ENCODE assay signal across 15 cellular contexts in genomic region chr1:3657578-3658230, GRCh38. TPM values are rescaled to one million over a fixed set of nuclear protein-coding genes. Genes with fewer than 3 reads are reported as not detected.
DNase-seq lines count a peak whose midpoint lies in the region; ATAC-seq, FAIRE-seq and TF ChIP-seq lines count a peak whose summit lies in the region.
"Had no signal": no experiment of that assay in that cellular context is flagged by ENCODE, and none has a peak within 500 bp of the region (broad histone marks: within the 10 kb centered on the region; RNA-seq: fewer than 3 reads in every experiment).

No MANE protein-coding gene starts in this region.

- no peaks in the 10 kb centered on the region for H3K9me1 ChIP-seq in K562 (ENCODE audit: control insufficient read depth, insufficient read depth, low read length)

- ATAC-seq in K562 (peak; percentile 12; the same call in 2 of the 3 replicates), HG02763 (IDR thresholded peaks at IDR 0.05; ENCODE audit: unreplicated experiment) (no peak)
- ATAC-seq in activated CD8-positive, alpha-beta T cell treated with anti-CD3 and anti-CD28 coated beads, Interleukin-2, amount 10 ng/mL, durations not matched to agents 7 days and 5 days: no peak
- ATAC-seq: A549 had no signal

- no peak overlapping the region for H3K27ac ChIP-seq in right atrium auricular region
- no peak overlapping the region for H3K27ac ChIP-seq in K562 (ENCODE audit: extremely low read depth, low read depth, low read length)
- H3K27ac ChIP-seq in neural progenitor cell: no peak overlapping the region
- H3K27ac ChIP-seq in prostate gland: no peak overlapping the region
- H3K27ac ChIP-seq: A549 had no signal

- TF ChIP-seq POLR2A in K562 (conservative IDR thresholded peaks at IDR 0.05): no peak
- TF ChIP-seq POLR2A in prostate gland (IDR thresholded peaks at IDR 0.05): no peak

- BruUV-seq in K562 (replicated peaks; lab: Mats Ljungman, UMichigan): no TSS peak

- intact Hi-C loops in cardiac septum (cut with DNase I) (no loop called here), K562 (cut with micrococcal nuclease) (no loop called here), prostate gland (cut with DNase I) (no loop called here)

- H3K27me3 Mint-ChIP-seq in neural progenitor cell (ENCODE audit: insufficient read depth, low read depth): peaks cover 45% of the 10 kb centered on the region
- peaks cover 28% of the 10 kb centered on the region for H3K27me3 Mint-ChIP-seq in activated CD8-positive, alpha-beta T cell treated with anti-CD3 and anti-CD28 coated beads, Interleukin-2, amount 10 ng/mL, durations not matched to agents 7 days and 5 days (ENCODE audit: low read depth)

- WGBS in K562 (ENCODE audit: insufficient coverage, low coverage, missing lambda C conversion rate): 23% methylated on average over 26 of the region's 26 CpGs
- WGBS in prostate gland: 82% methylated on average over 26 of the region's 26 CpGs

- H3K9ac ChIP-seq in K562 (ENCODE audit: insufficient read depth in 1 of 2, low read depth in 2 of 2, low read length in 2 of 2) (no peak overlapping the region; a peak in 1 of 4 replicates), neural progenitor cell (no peak overlapping the region)

- in situ Hi-C loops in K562 (cut with MboI): no loop called here

- CTCF ChIA-PET in K562 (lab: Yijun Ruan, JAX; ENCODE audit: low intra/inter-chr PET ratio): no interaction called here
- CTCF ChIA-PET in activated CD8-positive, alpha-beta T cell treated with anti-CD3 and anti-CD28 coated beads, Interleukin-2, amount 10 ng/mL, durations not matched to agents 7 days and 5 days (lab: Charles Lee): interaction anchor here (1.0 kb wide), 1 partner anchor 39 kb away, joined by 4 read pairs; no protein-coding TSS in a partner anchor

- H3K27ac Mint-ChIP-seq in neural progenitor cell: no peak overlapping the region
- H3K27ac Mint-ChIP-seq in activated CD8-positive, alpha-beta T cell treated with anti-CD3 and anti-CD28 coated beads, Interleukin-2, amount 10 ng/mL, durations not matched to agents 7 days and 5 days: no peak overlapping the region
- H3K27ac Mint-ChIP-seq: CD14-positive monocyte had no signal

- peaks cover 3% of the 10 kb centered on the region for H4K20me1 ChIP-seq in K562 (replicated peaks; ENCODE audit: control insufficient read depth, insufficient read depth, low read length)
- peaks cover 12% of the 10 kb centered on the region for H4K20me1 ChIP-seq in neural progenitor cell (ENCODE audit: low read depth)

- no peaks in the 10 kb centered on the region for H3K9me3 Mint-ChIP-seq in neural progenitor cell
- H3K9me3 Mint-ChIP-seq in activated CD8-positive, alpha-beta T cell treated with anti-CD3 and anti-CD28 coated beads, Interleukin-2, amount 10 ng/mL, durations not matched to agents 7 days and 5 days (ENCODE audit: insufficient read depth): no peaks in the 10 kb centered on the region

- no peaks in the 10 kb centered on the region for H3K36me3 Mint-ChIP-seq in neural progenitor cell
- H3K36me3 Mint-ChIP-seq in activated CD8-positive, alpha-beta T cell treated with anti-CD3 and anti-CD28 coated beads, Interleukin-2, amount 10 ng/mL, durations not matched to agents 7 days and 5 days (ENCODE audit: low read depth): no peaks in the 10 kb centered on the region
- H3K36me3 Mint-ChIP-seq: CD14-positive monocyte had no signal

- H3K9me3 ChIP-seq in right atrium auricular region (no peaks in the 10 kb centered on the region), K562 (replicated peaks; ENCODE audit: control insufficient read depth, insufficient read depth, low read depth, low read length) (no peaks in the 10 kb centered on the region), neural progenitor cell (ENCODE audit: low read depth) (no peaks in the 10 kb centered on the region), prostate gland (no peaks in the 10 kb centered on the region)
- H3K9me3 ChIP-seq: A549, Caco-2 had no signal

- H3K4me1 ChIP-seq in right atrium auricular region (peaks cover 0 to 3% of the 10 kb centered on the region in 2 donors), K562 (replicated peaks in 1 of 2; ENCODE audit: control insufficient read depth in 2 of 2, insufficient read depth in 2 of 2, low read length in 2 of 2) (peaks cover 5 to 11% of the 10 kb centered on the region in 2 experiments), neural progenitor cell (peaks cover 4% of the 10 kb centered on the region), prostate gland (replicated peaks) (no peaks in the 10 kb centered on the region)
- H3K4me1 ChIP-seq: A549 had no signal

- H3K36me3 ChIP-seq in right atrium auricular region (no peaks in the 10 kb centered on the region), K562 (ENCODE audit: control insufficient read depth, insufficient read depth, low read length) (no peaks in the 10 kb centered on the region), neural progenitor cell (no peaks in the 10 kb centered on the region), prostate gland (no peaks in the 10 kb centered on the region)

- H3K4me1 Mint-ChIP-seq in neural progenitor cell: peaks cover 7% of the 10 kb centered on the region
- peaks cover 12% of the 10 kb centered on the region for H3K4me1 Mint-ChIP-seq in activated CD8-positive, alpha-beta T cell treated with anti-CD3 and anti-CD28 coated beads, Interleukin-2, amount 10 ng/mL, durations not matched to agents 7 days and 5 days (ENCODE audit: low read depth)

- H3K79me2 ChIP-seq in K562 (ENCODE audit: control insufficient read depth, insufficient read depth, low read length) (no peaks in the 10 kb centered on the region), neural progenitor cell (ENCODE audit: low read depth) (no peaks in the 10 kb centered on the region)

- no peak overlapping the region for H2AFZ ChIP-seq in K562 (ENCODE audit: low read depth, low read length)
- H2AFZ ChIP-seq in neural progenitor cell (replicated peaks): peak overlapping the region; percentile 63

- DNase-seq in cardiac septum (ENCODE audit: low spot score) (peak; percentile 53), right atrium auricular region (ENCODE audit: low spot score) (no peak), K562 (ENCODE audit: extremely low read depth in 1 of 4, low spot score in 3 of 4) (no peak), neural progenitor cell (ENCODE audit: low spot score) (no peak), prostate gland (ENCODE audit: low spot score) (no peak), glomerular visceral epithelial cell (ENCODE audit: extremely low spot score) (no peak)
- no peak for DNase-seq in activated CD8-positive, alpha-beta T cell treated with anti-CD3 and anti-CD28 coated beads, Interleukin-2, amount 10 ng/mL, durations not matched to agents 7 days and 5 days
- DNase-seq: Caco-2, DMS53, KG1, NCI-H1048, NCI-H345 had no signal

- H3K4me3 ChIP-seq in right atrium auricular region (no peak overlapping the region), K562 (no peak overlapping the region), neural progenitor cell (no peak overlapping the region), prostate gland (no peak overlapping the region)
- H3K4me3 ChIP-seq: A549 had no signal

- POLR2A ChIA-PET in K562 (lab: Yijun Ruan, JAX): interaction anchor here (0.6 kb wide), 1 partner anchor 189 kb away, joined by 3 read pairs; no protein-coding TSS in a partner anchor
- POLR2A ChIA-PET in activated CD8-positive, alpha-beta T cell treated with anti-CD3 and anti-CD28 coated beads, Interleukin-2, amount 10 ng/mL, durations not matched to agents 7 days and 5 days (lab: Charles Lee): no interaction called here

- no peak for TF ChIP-seq RAD21 in K562 (CRISPR knock-in tag; conservative IDR thresholded peaks at IDR 0.05 in 1 of 2, IDR thresholded peaks at IDR 0.05 in 1 of 2)

- H3K4me3 Mint-ChIP-seq in neural progenitor cell: no peak overlapping the region
- H3K4me3 Mint-ChIP-seq in activated CD8-positive, alpha-beta T cell treated with anti-CD3 and anti-CD28 coated beads, Interleukin-2, amount 10 ng/mL, durations not matched to agents 7 days and 5 days: no peak overlapping the region

- no peak for FAIRE-seq in K562 (lab: Jason Lieb, UNC)
- FAIRE-seq: A549 had no signal

- TF ChIP-seq CTCF in right atrium auricular region (IDR thresholded peaks at IDR 0.05) (no peak), K562 (IDR thresholded peaks at IDR 0.05 in 2 of 3, conservative IDR thresholded peaks at IDR 0.05 in 1 of 3; ENCODE audit: insufficient read depth in 2 of 3, low read depth in 1 of 3, low read length in 3 of 3) (no peak), neural progenitor cell (IDR thresholded peaks at IDR 0.05) (no peak), prostate gland (IDR thresholded peaks at IDR 0.05) (no peak)

- no peak overlapping the region for H3K4me2 ChIP-seq in K562 (ENCODE audit: insufficient read depth, low read length)
- no peak overlapping the region for H3K4me2 ChIP-seq in neural progenitor cell
- H3K4me2 ChIP-seq: A549 had no signal

- peaks cover 7% of the 10 kb centered on the region for H3F3A ChIP-seq in neural progenitor cell (ENCODE audit: low read depth)

- TF ChIP-seq EP300 in K562 (IDR thresholded peaks at IDR 0.05; ENCODE audit: low read length): no peak

- H3K27me3 ChIP-seq in right atrium auricular region: no peaks in the 10 kb centered on the region
- peaks cover 56 to 67% of the 10 kb centered on the region in 2 experiments for H3K27me3 ChIP-seq in K562 (ENCODE audit: control insufficient read depth in 2 of 2, insufficient read depth in 2 of 2, low read length in 2 of 2)
- peaks cover 93% of the 10 kb centered on the region for H3K27me3 ChIP-seq in neural progenitor cell
- H3K27me3 ChIP-seq in prostate gland (replicated peaks; ENCODE audit: insufficient read depth): no peaks in the 10 kb centered on the region

RNA-seq across cellular contexts. Expression of gene TP73, which starts 5.4 kb away (rescaled TPM):
- 0.30 TPM for total RNA-seq in cardiac septum
- under 1 TPM in 1 of 2 donors, not detected in 1; 0.16 TPM for total RNA-seq in right atrium auricular region
- 4.9 and 25.6 TPM in 2 replicates for total RNA-seq in K562 (2011; cell fraction: chromatin; rRNA removed; ENCODE audit: low replicate concordance)
- total RNA-seq in K562 (2011; cell fraction: nucleolus; rRNA removed): 10.5 and 13.5 TPM in 2 replicates
- 6.2 and 6.6 TPM in 2 replicates for total RNA-seq in K562 (2011; cell fraction: nucleoplasm; rRNA removed)
- 0.49 and 0.50 TPM in 2 replicates for total RNA-seq in K562 (2014; rRNA removed)
- total RNA-seq in K562 (2014; rRNA removed; fragmentation: Illumina TruSeq; extraction: Trizol): 0.07 and 0.10 TPM in 2 replicates
- 0.40 and 0.41 TPM in 2 replicates for total RNA-seq in K562 (2015; rRNA removed; fragmentation: Illumina TruSeq; extraction: Trizol)
- 1.3 and 1.6 TPM in 2 replicates for total RNA-seq in K562 (2021)
- polyA plus RNA-seq in K562 (2011; rRNA removed): 0.72 and 1.1 TPM in 2 replicates
- 0.46 and 1.4 TPM in 2 replicates for polyA plus RNA-seq in K562 (2011; cell fraction: cytosol; rRNA removed)
- polyA plus RNA-seq in K562 (2011; cell fraction: nucleus; rRNA removed): 5.8 and 13.3 TPM in 2 replicates
- 0.87 and 0.90 TPM in 2 replicates for polyA plus RNA-seq in K562 (2012)
- 0.12 and 0.73 TPM in 2 replicates for polyA plus RNA-seq in K562 (2014; fragmentation: Illumina TruSeq; extraction: Trizol)
- not detected for polyA plus RNA-seq in K562 (2014; fragmentation: Nextera tagmentation; extraction: Ambion mirVana)
- 0.38 and 1.1 TPM in 2 replicates for polyA plus RNA-seq in K562 (2014; rRNA removed)
- polyA minus RNA-seq in K562 (2011; rRNA and poly(A)+ RNA removed): 0.78 and 2.1 TPM in 2 replicates
- polyA minus RNA-seq in K562 (2011; cell fraction: cytosol; rRNA and poly(A)+ RNA removed): 1.8 and 2.2 TPM in 2 replicates
- 5.8 and 11.8 TPM in 2 replicates for polyA minus RNA-seq in K562 (2011; cell fraction: nucleus; rRNA and poly(A)+ RNA removed)
- 0.31 TPM in 1 of 2 replicates, not detected in the other for total RNA-seq in neural progenitor cell (ENCODE audit: low replicate concordance)
- 1 to 10 TPM; 1.3 to 1.4 TPM for total RNA-seq in activated CD8-positive, alpha-beta T cell treated with anti-CD3 and anti-CD28 coated beads, Interleukin-2, amount 10 ng/mL, durations not matched to agents 7 days and 5 days
- 10 to 100 TPM in 1 of 2 donors, 1 to 10 TPM in 1; 5.1 to 15.1 TPM for total RNA-seq in prostate gland

RNA-seq across cellular contexts. Expression of gene WRAP73, which starts 7.8 kb away (rescaled TPM):
- total RNA-seq in cardiac septum (14.3 TPM), right atrium auricular region (10 to 100 TPM in 1 of 2 donors, 1 to 10 TPM in 1; 6.8 to 11.4 TPM), K562 (2014; rRNA removed) (30.1 and 39.3 TPM in 2 replicates), K562 (2014; rRNA removed; fragmentation: Illumina TruSeq; extraction: Trizol) (11.0 and 14.7 TPM in 2 replicates), K562 (2015; rRNA removed; fragmentation: Illumina TruSeq; extraction: Trizol) (21.3 and 22.1 TPM in 2 replicates), K562 (2021) (30.9 and 34.7 TPM in 2 replicates), neural progenitor cell (ENCODE audit: low replicate concordance) (12.0 and 18.8 TPM in 2 replicates), prostate gland (10 to 100 TPM; 22.3 to 39.5 TPM)
- total RNA-seq in K562 (2011; cell fraction: chromatin; rRNA removed; ENCODE audit: low replicate concordance): 77.5 and 153 TPM in 2 replicates
- total RNA-seq in K562 (2011; cell fraction: nucleolus; rRNA removed): 74.2 and 75.4 TPM in 2 replicates
- total RNA-seq in K562 (2011; cell fraction: nucleoplasm; rRNA removed): 71.3 and 71.5 TPM in 2 replicates
- polyA plus RNA-seq in K562 (2011; rRNA removed) (47.1 and 54.8 TPM in 2 replicates), K562 (2014; fragmentation: Illumina TruSeq; extraction: Trizol) (32.5 and 40.4 TPM in 2 replicates), K562 (2014; fragmentation: Nextera tagmentation; extraction: Ambion mirVana) (1 to 10 TPM; 4.3 to 4.7 TPM), K562 (2014; rRNA removed) (51.8 and 55.9 TPM in 2 replicates)
- 66.9 and 81.5 TPM in 2 replicates for polyA plus RNA-seq in K562 (2011; cell fraction: cytosol; rRNA removed)
- 139 and 154 TPM in 2 replicates for polyA plus RNA-seq in K562 (2011; cell fraction: nucleus; rRNA removed)
- polyA plus RNA-seq in K562 (2012): 30.5 and 35.0 TPM in 2 replicates
- polyA minus RNA-seq in K562 (2011; rRNA and poly(A)+ RNA removed): 14.7 and 17.8 TPM in 2 replicates
- 18.6 and 19.5 TPM in 2 replicates for polyA minus RNA-seq in K562 (2011; cell fraction: cytosol; rRNA and poly(A)+ RNA removed)
- 38.8 and 57.4 TPM in 2 replicates for polyA minus RNA-seq in K562 (2011; cell fraction: nucleus; rRNA and poly(A)+ RNA removed)
- 10 to 100 TPM; 33.1 to 36.7 TPM for total RNA-seq in activated CD8-positive, alpha-beta T cell treated with anti-CD3 and anti-CD28 coated beads, Interleukin-2, amount 10 ng/mL, durations not matched to agents 7 days and 5 days

RNA-seq across cellular contexts. Expression of gene TPRG1L, which starts 32.9 kb away (rescaled TPM):
- total RNA-seq in cardiac septum (44.3 TPM), right atrium auricular region (10 to 100 TPM; 30.0 to 33.3 TPM), K562 (2014; rRNA removed) (4.6 and 5.1 TPM in 2 replicates), K562 (2014; rRNA removed; fragmentation: Illumina TruSeq; extraction: Trizol) (5.0 and 5.2 TPM in 2 replicates), K562 (2015; rRNA removed; fragmentation: Illumina TruSeq; extraction: Trizol) (5.7 and 6.2 TPM in 2 replicates), K562 (2021) (8.4 and 8.9 TPM in 2 replicates), neural progenitor cell (ENCODE audit: low replicate concordance) (10.6 and 11.5 TPM in 2 replicates), prostate gland (10 to 100 TPM; 26.4 to 35.0 TPM)
- total RNA-seq in K562 (2011; cell fraction: chromatin; rRNA removed; ENCODE audit: low replicate concordance): 5.9 and 9.5 TPM in 2 replicates
- total RNA-seq in K562 (2011; cell fraction: nucleolus; rRNA removed): 7.4 and 8.7 TPM in 2 replicates
- 7.7 and 9.1 TPM in 2 replicates for total RNA-seq in K562 (2011; cell fraction: nucleoplasm; rRNA removed)
- polyA plus RNA-seq in K562 (2011; rRNA removed) (9.9 and 11.0 TPM in 2 replicates), K562 (2014; fragmentation: Illumina TruSeq; extraction: Trizol) (9.7 and 10.0 TPM in 2 replicates), K562 (2014; fragmentation: Nextera tagmentation; extraction: Ambion mirVana) (1 to 10 TPM; 1.6 to 1.9 TPM), K562 (2014; rRNA removed) (6.8 and 7.1 TPM in 2 replicates)
- 10.9 and 11.7 TPM in 2 replicates for polyA plus RNA-seq in K562 (2011; cell fraction: cytosol; rRNA removed)
- polyA plus RNA-seq in K562 (2011; cell fraction: nucleus; rRNA removed): 6.1 and 6.5 TPM in 2 replicates
- 9.3 and 18.8 TPM in 2 replicates for polyA plus RNA-seq in K562 (2012)
- polyA minus RNA-seq in K562 (2011; rRNA and poly(A)+ RNA removed): 5.7 and 7.5 TPM in 2 replicates
- 5.6 and 7.6 TPM in 2 replicates for polyA minus RNA-seq in K562 (2011; cell fraction: cytosol; rRNA and poly(A)+ RNA removed)
- 2.2 and 3.7 TPM in 2 replicates for polyA minus RNA-seq in K562 (2011; cell fraction: nucleus; rRNA and poly(A)+ RNA removed)
- 10 to 100 TPM in 1 of 2 experiments, 1 to 10 TPM in 1; 9.9 to 10.0 TPM for total RNA-seq in activated CD8-positive, alpha-beta T cell treated with anti-CD3 and anti-CD28 coated beads, Interleukin-2, amount 10 ng/mL, durations not matched to agents 7 days and 5 days

RNA-seq across cellular contexts. Expression of gene MEGF6, which starts 46.4 kb away (rescaled TPM):
- total RNA-seq in cardiac septum (9.3 TPM), right atrium auricular region (10 to 100 TPM; 14.9 to 32.6 TPM), K562 (2014; rRNA removed) (0.04 and 0.32 TPM in 2 replicates), K562 (2014; rRNA removed; fragmentation: Illumina TruSeq; extraction: Trizol) (not detected in 2 replicates), K562 (2015; rRNA removed; fragmentation: Illumina TruSeq; extraction: Trizol) (0.11 and 0.14 TPM in 2 replicates), K562 (2021) (0.40 and 1.7 TPM in 2 replicates), neural progenitor cell (ENCODE audit: low replicate concordance) (1.7 and 25.6 TPM in 2 replicates), prostate gland (10 to 100 TPM; 67.3 to 82.5 TPM)
- 0.90 and 2.1 TPM in 2 replicates for total RNA-seq in K562 (2011; cell fraction: chromatin; rRNA removed; ENCODE audit: low replicate concordance)
- total RNA-seq in K562 (2011; cell fraction: nucleolus; rRNA removed): 1.6 and 1.8 TPM in 2 replicates
- total RNA-seq in K562 (2011; cell fraction: nucleoplasm; rRNA removed): 0.73 and 0.99 TPM in 2 replicates
- polyA plus RNA-seq in K562 (2011; rRNA removed) (0.03 and 0.16 TPM in 2 replicates), K562 (2014; fragmentation: Illumina TruSeq; extraction: Trizol) (0.04 and 0.24 TPM in 2 replicates), K562 (2014; fragmentation: Nextera tagmentation; extraction: Ambion mirVana) (not detected), K562 (2014; rRNA removed) (0.25 and 0.65 TPM in 2 replicates)
- 0.03 and 0.10 TPM in 2 replicates for polyA plus RNA-seq in K562 (2011; cell fraction: cytosol; rRNA removed)
- polyA plus RNA-seq in K562 (2011; cell fraction: nucleus; rRNA removed): 1.3 and 1.8 TPM in 2 replicates
- polyA plus RNA-seq in K562 (2012): 0.51 and 14.3 TPM in 2 replicates
- not detected in 2 replicates for polyA minus RNA-seq in K562 (2011; rRNA and poly(A)+ RNA removed)
- not detected in 2 replicates for polyA minus RNA-seq in K562 (2011; cell fraction: cytosol; rRNA and poly(A)+ RNA removed)
- polyA minus RNA-seq in K562 (2011; cell fraction: nucleus; rRNA and poly(A)+ RNA removed): 0.27 and 0.67 TPM in 2 replicates
- 1 to 10 TPM; 7.1 to 8.3 TPM for total RNA-seq in activated CD8-positive, alpha-beta T cell treated with anti-CD3 and anti-CD28 coated beads, Interleukin-2, amount 10 ng/mL, durations not matched to agents 7 days and 5 days
